21 cellular contexts compared by ENCODE assay signal in genomic region chr18:2625217-2625616, GRCh38. TPM values are rescaled to one million over a fixed set of nuclear protein-coding genes. Genes with fewer than 3 reads are reported as not detected.
DNase-seq lines count a peak whose midpoint lies in the region; ATAC-seq and TF ChIP-seq lines count a peak whose summit lies in the region.
"Had no signal": no experiment of that assay in that cellular context is flagged by ENCODE, and none has a peak within 500 bp of the region (broad histone marks: within the 10 kb centered on the region; RNA-seq: fewer than 3 reads in every experiment).

No MANE protein-coding gene starts in this region.

- no peak overlapping the region for H4K91ac ChIP-seq in neuronal stem cell (ENCODE audit: low read depth, low read length, poor library complexity)

- H3K4me2 ChIP-seq in neuronal stem cell (ENCODE audit: insufficient read depth, low read length, poor library complexity, severe bottlenecking): no peak overlapping the region
- H3K4me2 ChIP-seq: KMS-11 had no signal

- POLR2A ChIA-PET in activated CD8-positive, alpha-beta T cell treated with anti-CD3 and anti-CD28 coated beads, Interleukin-2, amount 10 ng/mL, durations not matched to agents 7 days and 5 days (lab: Charles Lee): interaction anchor here (0.8 to 1.6 kb wide), 5 partner anchors 8 to 31 kb away, joined by 3 to 9 read pairs (median 5); partner anchors contain the start of gene SMCHD1
- POLR2A ChIA-PET in activated CD8-positive, alpha-beta T cell treated with anti-CD3 and anti-CD28 coated beads for 36 hours (lab: Charles Lee): interaction anchor here (0.7 to 1.6 kb wide), 3 partner anchors 15 to 31 kb away, joined by 4 to 6 read pairs (median 4); partner anchors contain the start of gene SMCHD1
- POLR2A ChIA-PET in Panc1 (lab: Charles Lee): no interaction called here

- no CpG with 5 or more reads among the region's 5 CpGs for WGBS in neuronal stem cell (ENCODE audit: extremely low coverage in 2 of 2, insufficient read length in 2 of 2, insufficient replicate concordance in 1 of 2), 2 donors

- no peak overlapping the region for H3K14ac ChIP-seq in neuronal stem cell (ENCODE audit: low read length)

- H3K9me3 ChIP-seq in Panc1 (ENCODE audit: control insufficient read depth, insufficient read depth, low read depth, low read length) (no peaks in the 10 kb centered on the region), neuronal stem cell (replicated peaks in 1 of 2; ENCODE audit: control insufficient read depth in 2 of 2, insufficient read depth in 1 of 2, low read depth in 1 of 2, low read length in 2 of 2) (no peaks in the 10 kb centered on the region)

- H3K36me3 ChIP-seq in Panc1 (ENCODE audit: control insufficient read depth, insufficient read depth, low read length): no peaks in the 10 kb centered on the region; the same call in 1 of the 2 replicates
- H3K36me3 ChIP-seq in neuronal stem cell (replicated peaks in 1 of 2; ENCODE audit: control insufficient read depth in 2 of 2, insufficient read depth in 2 of 2, low read length in 2 of 2): no peaks in the 10 kb centered on the region

- in situ Hi-C loops in Panc1 (cut with HindIII; ENCODE audit: low pct_unique_long_range_greater_than_20kb, low sequenced_read_pairs): no loop called here

- no peak overlapping the region for H3K4ac ChIP-seq in neuronal stem cell (ENCODE audit: low read length)

- peak; percentile 32 for ATAC-seq in activated CD8-positive, alpha-beta T cell treated with anti-CD3 and anti-CD28 coated beads, Interleukin-2, amount 10 ng/mL, durations not matched to agents 7 days and 5 days
- ATAC-seq in activated CD8-positive, alpha-beta T cell treated with anti-CD3 and anti-CD28 coated beads for 36 hours: no peak
- ATAC-seq in GM19351 (IDR thresholded peaks at IDR 0.05; ENCODE audit: unreplicated experiment): peak; percentile 50
- peak; percentile 58; the same call in 1 of the 2 replicates for ATAC-seq in Panc1
- ATAC-seq: SK-N-SH treated with all-trans-retinoic acid at 6 μM for 48 hours had no signal

- H2BK5ac ChIP-seq in neuronal stem cell (ENCODE audit: low read length): no peak overlapping the region

- DNase-seq in activated CD8-positive, alpha-beta T cell treated with anti-CD3 and anti-CD28 coated beads, Interleukin-2, amount 10 ng/mL, durations not matched to agents 7 days and 5 days: no peak
- no peak for DNase-seq in activated CD8-positive, alpha-beta T cell treated with anti-CD3 and anti-CD28 coated beads for 36 hours
- DNase-seq in Panc1 (ENCODE audit: low read depth, low spot score): no peak
- no peak for DNase-seq in neuronal stem cell (ENCODE audit: low spot score)
- no peak for DNase-seq in NCI-H2227 (lab: John Stamatoyannopoulos, UW; ENCODE audit: unreplicated experiment)
- no peak for DNase-seq in EL
- DNase-seq in NCI-H2171 (lab: John Stamatoyannopoulos, UW): no peak
- DNase-seq: DMS53, GF-D8, GM23248, H9, HFFc6, NCI-H1092 treated with DMSO at 0.1 percent for 48 hours, NCI-H187, NCI-H510A, NCI-H748 treated with DMSO at 0.1 percent for 48 hours had no signal

- H3K79me1 ChIP-seq in neuronal stem cell (ENCODE audit: low read depth, low read length): no peaks in the 10 kb centered on the region

- H3K23ac ChIP-seq in neuronal stem cell (ENCODE audit: low read depth, low read length, poor library complexity): no peak overlapping the region

- H2BK120ac ChIP-seq in neuronal stem cell (ENCODE audit: low read depth, low read length): no peak overlapping the region

- no peak overlapping the region for H3K27ac Mint-ChIP-seq in activated CD8-positive, alpha-beta T cell treated with anti-CD3 and anti-CD28 coated beads, Interleukin-2, amount 10 ng/mL, durations not matched to agents 7 days and 5 days
- no peak overlapping the region for H3K27ac Mint-ChIP-seq in activated CD8-positive, alpha-beta T cell treated with anti-CD3 and anti-CD28 coated beads for 36 hours
- H3K27ac Mint-ChIP-seq: HFFc6 had no signal

- H3K4me1 Mint-ChIP-seq in activated CD8-positive, alpha-beta T cell treated with anti-CD3 and anti-CD28 coated beads, Interleukin-2, amount 10 ng/mL, durations not matched to agents 7 days and 5 days (ENCODE audit: low read depth): peaks cover 16% of the 10 kb centered on the region
- peaks cover 17% of the 10 kb centered on the region for H3K4me1 Mint-ChIP-seq in activated CD8-positive, alpha-beta T cell treated with anti-CD3 and anti-CD28 coated beads for 36 hours (ENCODE audit: low read depth)
- H3K4me1 Mint-ChIP-seq: H9 had no signal

- no peaks in the 10 kb centered on the region for H3K27me3 Mint-ChIP-seq in activated CD8-positive, alpha-beta T cell treated with anti-CD3 and anti-CD28 coated beads, Interleukin-2, amount 10 ng/mL, durations not matched to agents 7 days and 5 days (ENCODE audit: low read depth)
- no peaks in the 10 kb centered on the region for H3K27me3 Mint-ChIP-seq in activated CD8-positive, alpha-beta T cell treated with anti-CD3 and anti-CD28 coated beads for 36 hours

- H2AFZ ChIP-seq in neuronal stem cell (ENCODE audit: low read length): peak overlapping the region; percentile 20
- H2AFZ ChIP-seq: GM23248 had no signal

- H4K8ac ChIP-seq in neuronal stem cell (ENCODE audit: low read depth, low read length): no peak overlapping the region

- no peak overlapping the region for H3K9ac ChIP-seq in neuronal stem cell (ENCODE audit: low read depth, low read length, poor library complexity)
- H3K9ac ChIP-seq: GM23248, KMS-11 had no signal

- H3K27me3 ChIP-seq in Panc1 (ENCODE audit: control insufficient read depth, insufficient read depth, low read length): no peaks in the 10 kb centered on the region
- H3K27me3 ChIP-seq in neuronal stem cell (ENCODE audit: control insufficient read depth in 3 of 3, insufficient read depth in 3 of 3, low read depth in 1 of 3, low read length in 3 of 3): no peaks in the 10 kb centered on the region

- H3K4me1 ChIP-seq in Panc1 (ENCODE audit: control insufficient read depth, insufficient read depth, low read length): no peaks in the 10 kb centered on the region
- H3K4me1 ChIP-seq in neuronal stem cell (ENCODE audit: control insufficient read depth in 2 of 2, insufficient read depth in 1 of 2, low read depth in 1 of 2, low read length in 2 of 2): no peaks in the 10 kb centered on the region

- H3K4me3 ChIP-seq in Panc1 (ENCODE audit: low read depth in 2 of 2, low read length in 2 of 2) (no peak overlapping the region), neuronal stem cell (ENCODE audit: low read length in 2 of 2) (no peak overlapping the region)
- H3K4me3 ChIP-seq: GM23248 had no signal

- no peak overlapping the region for H3K27ac ChIP-seq in Panc1 (ENCODE audit: low read length)
- no peak overlapping the region for H3K27ac ChIP-seq in neuronal stem cell (replicated peaks; ENCODE audit: low read length)
- H3K27ac ChIP-seq: GM23248, HL-60, KMS-11 had no signal

- H2AK5ac ChIP-seq in neuronal stem cell (ENCODE audit: low read depth, low read length): no peak overlapping the region

- no TSS peak for BruUV-seq in Panc1 (replicated peaks; lab: Mats Ljungman, UMichigan)

- H3K9me3 Mint-ChIP-seq in activated CD8-positive, alpha-beta T cell treated with anti-CD3 and anti-CD28 coated beads, Interleukin-2, amount 10 ng/mL, durations not matched to agents 7 days and 5 days (ENCODE audit: insufficient read depth): no peaks in the 10 kb centered on the region
- H3K9me3 Mint-ChIP-seq in activated CD8-positive, alpha-beta T cell treated with anti-CD3 and anti-CD28 coated beads for 36 hours: no peaks in the 10 kb centered on the region
- H3K9me3 Mint-ChIP-seq: H9, HFFc6 had no signal

- no peaks in the 10 kb centered on the region for H3K36me3 Mint-ChIP-seq in activated CD8-positive, alpha-beta T cell treated with anti-CD3 and anti-CD28 coated beads, Interleukin-2, amount 10 ng/mL, durations not matched to agents 7 days and 5 days (ENCODE audit: low read depth)
- no peaks in the 10 kb centered on the region for H3K36me3 Mint-ChIP-seq in activated CD8-positive, alpha-beta T cell treated with anti-CD3 and anti-CD28 coated beads for 36 hours (ENCODE audit: low read depth)
- H3K36me3 Mint-ChIP-seq: CD14-positive monocyte had no signal

- CTCF ChIA-PET in activated CD8-positive, alpha-beta T cell treated with anti-CD3 and anti-CD28 coated beads, Interleukin-2, amount 10 ng/mL, durations not matched to agents 7 days and 5 days (lab: Charles Lee): interaction anchor here (1.2 kb wide), 1 partner anchor 12 kb away, joined by 3 read pairs; no protein-coding TSS in a partner anchor
- CTCF ChIA-PET in activated CD8-positive, alpha-beta T cell treated with anti-CD3 and anti-CD28 coated beads for 36 hours (lab: Charles Lee): interaction anchor here (1.7 kb wide), 1 partner anchor 11 kb away, joined by 5 read pairs; no protein-coding TSS in a partner anchor
- CTCF ChIA-PET in Panc1 (lab: Charles Lee): no interaction called here

- H2BK15ac ChIP-seq in neuronal stem cell (ENCODE audit: low read length): no peak overlapping the region

- TF ChIP-seq CTCF in activated CD8-positive, alpha-beta T cell treated with anti-CD3 and anti-CD28 coated beads for 36 hours (IDR thresholded peaks at IDR 0.05): no peak
- no peak for TF ChIP-seq CTCF in Panc1 (IDR thresholded peaks at IDR 0.05)

- H2BK12ac ChIP-seq in neuronal stem cell (ENCODE audit: low read length): no peak overlapping the region

- H3K18ac ChIP-seq in neuronal stem cell (ENCODE audit: low read length): no peak overlapping the region

- H3K4me3 Mint-ChIP-seq in activated CD8-positive, alpha-beta T cell treated with anti-CD3 and anti-CD28 coated beads, Interleukin-2, amount 10 ng/mL, durations not matched to agents 7 days and 5 days: no peak overlapping the region
- H3K4me3 Mint-ChIP-seq in activated CD8-positive, alpha-beta T cell treated with anti-CD3 and anti-CD28 coated beads for 36 hours: no peak overlapping the region
- H3K4me3 Mint-ChIP-seq: CD14-positive monocyte, H9, HFFc6 had no signal

- intact Hi-C loops in activated CD8-positive, alpha-beta T cell treated with anti-CD3 and anti-CD28 coated beads for 36 hours (cut with micrococcal nuclease): no loop called here
- intact Hi-C loops in Panc1 (cut with micrococcal nuclease; ENCODE audit: unreplicated experiment): no loop called here

RNA-seq across cellular contexts. Expression of gene SMCHD1, which starts 30.3 kb away (rescaled TPM):
- 100 to 1,000 TPM; 137 to 142 TPM for total RNA-seq in activated CD8-positive, alpha-beta T cell treated with anti-CD3 and anti-CD28 coated beads, Interleukin-2, amount 10 ng/mL, durations not matched to agents 7 days and 5 days
- 10 to 100 TPM; 97.4 to 98.9 TPM for total RNA-seq in activated CD8-positive, alpha-beta T cell treated with anti-CD3 and anti-CD28 coated beads for 36 hours
- 40.9 TPM for total RNA-seq in Panc1 (2021; ENCODE audit: unreplicated experiment)
- polyA plus RNA-seq in Panc1 (2012; ENCODE audit: insufficient read length): 12.6 TPM
- polyA plus RNA-seq in neuronal stem cell (2013, experiment 1 of 2): 20.7 TPM
- 21.9 TPM for polyA plus RNA-seq in neuronal stem cell (2013, experiment 2 of 2)

RNA-seq across cellular contexts. Expression of gene NDC80, which starts 53.9 kb away (rescaled TPM):
- 100 to 1,000 TPM in 1 of 2 experiments, 10 to 100 TPM in 1; 91.3 to 103 TPM for total RNA-seq in activated CD8-positive, alpha-beta T cell treated with anti-CD3 and anti-CD28 coated beads, Interleukin-2, amount 10 ng/mL, durations not matched to agents 7 days and 5 days
- 10 to 100 TPM; 81.3 to 82.2 TPM for total RNA-seq in activated CD8-positive, alpha-beta T cell treated with anti-CD3 and anti-CD28 coated beads for 36 hours
- 36.0 TPM for total RNA-seq in Panc1 (2021; ENCODE audit: unreplicated experiment)
- 8.4 TPM for polyA plus RNA-seq in Panc1 (2012; ENCODE audit: insufficient read length)
- polyA plus RNA-seq in neuronal stem cell (2013, experiment 1 of 2): 52.8 TPM
- polyA plus RNA-seq in neuronal stem cell (2013, experiment 2 of 2): 53.9 TPM
- polyA plus RNA-seq: CD14-positive monocyte had no signal

RNA-seq across cellular contexts. Expression of gene METTL4, which starts 53.9 kb away (rescaled TPM):
- 10 to 100 TPM; 22.2 to 22.3 TPM for total RNA-seq in activated CD8-positive, alpha-beta T cell treated with anti-CD3 and anti-CD28 coated beads, Interleukin-2, amount 10 ng/mL, durations not matched to agents 7 days and 5 days
- 10 to 100 TPM; 18.9 to 20.5 TPM for total RNA-seq in activated CD8-positive, alpha-beta T cell treated with anti-CD3 and anti-CD28 coated beads for 36 hours
- total RNA-seq in Panc1 (2021; ENCODE audit: unreplicated experiment): 9.6 TPM
- polyA plus RNA-seq in Panc1 (2012; ENCODE audit: insufficient read length): 5.4 TPM
- polyA plus RNA-seq in neuronal stem cell (2013, experiment 1 of 2): 9.4 TPM
- polyA plus RNA-seq in neuronal stem cell (2013, experiment 2 of 2): 8.7 TPM
